ENCODE assay signal across 27 cellular contexts in the genomic region with DNA sequence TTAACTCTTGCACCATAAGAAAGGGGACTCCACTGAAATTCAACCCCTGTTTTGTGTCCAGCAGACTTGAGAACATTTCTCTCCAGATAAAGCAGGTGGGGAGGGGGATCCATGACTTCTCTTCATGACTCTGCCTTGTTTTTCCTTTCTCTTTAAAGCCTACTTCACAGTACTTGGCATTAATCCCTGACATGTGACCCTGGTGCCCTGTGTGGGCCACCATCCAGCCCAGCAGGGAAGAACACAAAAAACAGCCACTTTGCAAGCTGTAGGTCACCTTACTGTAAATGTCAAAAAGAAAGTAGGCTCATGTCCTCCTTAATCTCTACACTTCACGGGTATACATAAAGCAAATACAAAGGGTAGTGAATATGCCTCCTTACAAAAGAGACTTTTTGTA.
"Had no signal": no experiment of that assay in that cellular context is flagged by ENCODE, and none has a peak within 500 bp of the region (broad histone marks: within the 10 kb centered on the region; RNA-seq: fewer than 3 reads in every experiment).

No MANE protein-coding gene starts in this region.

- H2AFZ ChIP-seq: neural progenitor cell, parathyroid adenoma had no signal

- DNase-seq: natural killer cell; occipital lobe; ovary; posterior cingulate gyrus; psoas muscle; right cardiac atrium; spleen; stimulated activated CD4-positive, alpha-beta T cell treated with anti-CD3 and anti-CD28 coated beads, Interleukin-12 subunit alpha, Interleukin-12 subunit beta, amount 100 ng/mL, for 4 hours; stimulated activated CD4-positive, alpha-beta T cell treated with anti-CD3 and anti-CD28 coated beads, Interleukin-1b, Interleukin-23, amount 100 ng/mL, for 48 hours; stimulated activated CD4-positive, alpha-beta T cell treated with anti-CD3 and anti-CD28 coated beads, Interleukin-4, amount 100 ng/mL, for 1 hour; stimulated activated CD4-positive, alpha-beta T cell treated with anti-CD3 and anti-CD28 coated beads, Interleukin-4, amount 100 ng/mL, for 4 hours; stimulated activated CD8-positive, alpha-beta memory T cell treated with anti-CD3 and anti-CD28 coated beads, Interleukin-4, amount 100 ng/mL, for 48 hours; stimulated activated naive CD4-positive, alpha-beta T cell treated with Interleukin-2 at 50 U/mL for 16 hours; stomach; thyroid gland; trophoblast cell; upper lobe of left lung had no signal

- H3K4me2 ChIP-seq: neural progenitor cell, smooth muscle cell had no signal

- H3K27ac ChIP-seq: neural progenitor cell, ovary, parathyroid adenoma, psoas muscle, skin epidermis, spleen, stomach, thoracic aorta, thyroid gland, tibial nerve, upper lobe of left lung, vagina had no signal

- FAIRE-seq: urothelium cell line had no signal

- H3K4me3 ChIP-seq: neural progenitor cell, ovary, psoas muscle, skin epidermis, smooth muscle cell, spleen, stomach, thoracic aorta, thyroid gland, tibial nerve, upper lobe of left lung, vagina had no signal

- H3K79me2 ChIP-seq: parathyroid adenoma had no signal

- H3K4me1 ChIP-seq: parathyroid adenoma, psoas muscle, spleen, stomach, thyroid gland, tibial nerve, upper lobe of left lung, vagina had no signal

- H3K9ac ChIP-seq: neural progenitor cell, parathyroid adenoma had no signal

- H3K36me3 ChIP-seq: neural progenitor cell, ovary, spleen, stomach, thoracic aorta, thyroid gland, tibial nerve, upper lobe of left lung, vagina had no signal

- H3K9me3 ChIP-seq: ovary, spleen, stomach, thoracic aorta, thyroid gland, tibial nerve, upper lobe of left lung, vagina had no signal

- H3K27me3 ChIP-seq: neural progenitor cell, ovary, thyroid gland, upper lobe of left lung, vagina had no signal

- ATAC-seq: natural killer cell; psoas muscle; right cardiac atrium; sciatic nerve; stimulated activated memory B cell treated with anti-CD40 and anti-IgM and Interleukin-4, amounts not matched to agents 10 μg/mL and 1 μg/mL and 100 μg/mL, for 72 hours had no signal
